In genomic region chr10:124728071-124728829, GRCh38 we compare ENCODE assay signal across 1 cellular context.
A peak's percentile ranks its signal among the peaks of the same experiment; 100 is the strongest.
TF ChIP-seq lines count a peak whose summit lies in the region.

No MANE protein-coding gene starts in this region.

TF ChIP-seq in GM12878, 131 proteins besides CTCF, POLR2A, EP300 and RAD21 (continued from another document):
- TF ChIP-seq ETV6 (conservative IDR thresholded peaks at IDR 0.05 in 1 of 2, IDR thresholded peaks at IDR 0.05 in 1 of 2; ENCODE audit: borderline replicate concordance in 1 of 2, low read depth in 1 of 2), result peak in 1 of 2 experiments; percentile 18; a peak in 1 of 4 replicates
- TF ChIP-seq BCL3 (IDR thresholded peaks at IDR 0.05; ENCODE audit: borderline replicate concordance, insufficient read depth, low read depth, low read length, poor library complexity, severe bottlenecking), result no peak
- TF ChIP-seq ZBTB4 (CRISPR knock-in tag; IDR thresholded peaks at IDR 0.05), result no peak
- peak; percentile 61; the same call in 1 of the 2 replicates for TF ChIP-seq NFIC (IDR thresholded peaks at IDR 0.05; ENCODE audit: low read depth, low read length)
- TF ChIP-seq, protein P1, sequence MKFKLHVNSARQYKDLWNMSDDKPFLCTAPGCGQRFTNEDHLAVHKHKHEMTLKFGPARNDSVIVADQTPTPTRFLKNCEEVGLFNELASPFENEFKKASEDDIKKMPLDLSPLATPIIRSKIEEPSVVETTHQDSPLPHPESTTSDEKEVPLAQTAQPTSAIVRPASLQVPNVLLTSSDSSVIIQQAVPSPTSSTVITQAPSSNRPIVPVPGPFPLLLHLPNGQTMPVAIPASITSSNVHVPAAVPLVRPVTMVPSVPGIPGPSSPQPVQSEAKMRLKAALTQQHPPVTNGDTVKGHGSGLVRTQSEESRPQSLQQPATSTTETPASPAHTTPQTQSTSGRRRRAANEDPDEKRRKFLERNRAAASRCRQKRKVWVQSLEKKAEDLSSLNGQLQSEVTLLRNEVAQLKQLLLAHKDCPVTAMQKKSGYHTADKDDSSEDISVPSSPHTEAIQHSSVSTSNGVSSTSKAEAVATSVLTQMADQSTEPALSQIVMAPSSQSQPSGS (IDR thresholded peaks at IDR 0.05; ENCODE audit: low read length), result 0 out of 2 replicates have a peak, but pooled peaks have one; percentile 49
- 0 out of 2 replicates have a peak, but pooled peaks have one; percentile 25 for TF ChIP-seq CBFB (IDR thresholded peaks at IDR 0.05; ENCODE audit: low read depth)
- TF ChIP-seq MEF2A (IDR thresholded peaks at IDR 0.05; ENCODE audit: insufficient read depth, low read depth, low read length), result peak; percentile 72; the same call in 1 of the 2 replicates
- peak; percentile 23; the same call in 1 of the 2 replicates for TF ChIP-seq IKZF1 (conservative IDR thresholded peaks at IDR 0.05)
